In the genomic region with DNA sequence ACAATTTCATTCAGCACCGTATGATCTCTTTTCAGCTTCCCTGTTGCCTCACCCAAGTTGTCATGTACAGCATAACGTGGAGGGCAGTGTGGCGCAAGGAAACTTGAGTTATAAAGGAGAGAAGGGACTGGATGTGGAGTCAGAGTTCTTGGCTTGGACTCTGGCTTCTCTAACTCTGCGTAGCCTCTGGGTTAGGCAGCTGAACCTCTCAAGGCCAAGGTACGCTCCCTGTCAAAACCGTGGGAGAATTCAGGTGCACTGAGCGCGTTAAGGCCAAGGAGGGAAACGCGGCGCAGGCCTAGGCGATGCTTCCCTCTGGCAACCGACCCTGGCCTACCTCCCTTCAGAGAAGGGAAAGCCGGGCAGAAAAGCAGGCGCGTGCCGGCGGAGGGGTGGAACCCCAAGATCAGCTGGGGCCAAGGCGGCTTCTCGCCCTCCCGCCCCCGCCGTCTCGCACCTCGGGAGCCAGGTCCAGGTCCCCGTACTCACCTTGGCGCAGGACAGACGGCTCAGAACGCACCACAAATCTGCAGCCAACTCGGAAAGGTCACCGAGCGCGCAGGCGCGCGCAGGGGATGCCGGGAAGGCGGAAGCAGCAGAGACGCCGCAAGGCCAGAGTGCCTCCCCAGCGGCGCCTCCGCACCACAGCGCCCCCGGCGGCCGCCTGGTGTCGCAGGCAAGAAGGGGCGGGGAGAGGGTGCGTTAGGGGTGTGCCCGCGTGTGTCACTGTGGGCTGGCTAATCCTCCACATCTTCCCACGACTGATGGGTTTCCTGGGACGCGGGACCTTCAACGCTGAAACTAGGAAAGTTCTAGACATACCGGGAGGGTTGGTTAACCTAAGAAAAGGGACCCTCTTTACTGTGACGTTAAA, we compare ENCODE assay signal across 8 cellular contexts. TPM values are rescaled to one million over a fixed set of nuclear protein-coding genes. Genes with fewer than 3 reads are reported as not detected.
A peak's percentile ranks its signal among the peaks of the same experiment; 100 is the strongest.
DNase-seq lines count a peak whose midpoint lies in the region; TF ChIP-seq lines count a peak whose summit lies in the region.

No MANE protein-coding gene starts in this region.

- H3K4me1 Mint-ChIP-seq in activated naive CD4-positive, alpha-beta T cell treated with anti-CD3 and anti-CD28 coated beads, Interleukin-2, amount 10 ng/mL, durations not matched to agents 7 days and 5 days = peaks cover 14% of the 10 kb centered on the region

- H3K36me3 Mint-ChIP-seq in activated naive CD4-positive, alpha-beta T cell treated with anti-CD3 and anti-CD28 coated beads, Interleukin-2, amount 10 ng/mL, durations not matched to agents 7 days and 5 days = peaks cover 2% of the 10 kb centered on the region

- TF ChIP-seq EP300 in suprapubic skin (IDR thresholded peaks at IDR 0.05) = no peak

- CTCF ChIA-PET in activated naive CD4-positive, alpha-beta T cell treated with anti-CD3 and anti-CD28 coated beads, Interleukin-2, amount 10 ng/mL, durations not matched to agents 7 days and 5 days (lab: Charles Lee) = interaction anchor here (0.6 to 2.3 kb wide), 9 partner anchors 10 to 113 kb away, joined by 3 to 10 read pairs (median 3); no protein-coding TSS in a partner anchor

- peaks cover 27% of the 10 kb centered on the region for H3K27me3 Mint-ChIP-seq in activated naive CD4-positive, alpha-beta T cell treated with anti-CD3 and anti-CD28 coated beads, Interleukin-2, amount 10 ng/mL, durations not matched to agents 7 days and 5 days

- H3K4me1 ChIP-seq in SJSA1 (replicated peaks) = peaks cover 15% of the 10 kb centered on the region
- H3K4me1 ChIP-seq in suprapubic skin = peaks cover 20% of the 10 kb centered on the region

- H3K36me3 ChIP-seq in SJSA1 = peaks cover 20% of the 10 kb centered on the region
- H3K36me3 ChIP-seq in suprapubic skin = peaks cover 11% of the 10 kb centered on the region

- peak overlapping the region; percentile 88 for H3K4me3 Mint-ChIP-seq in activated naive CD4-positive, alpha-beta T cell treated with anti-CD3 and anti-CD28 coated beads, Interleukin-2, amount 10 ng/mL, durations not matched to agents 7 days and 5 days

- DNase-seq in HFF-Myc (ENCODE audit: extremely low read depth, low read depth) (peak; percentile 59), MV-4-11 (lab: John Stamatoyannopoulos, UW) (peak; percentile 89), SJSA1 (ENCODE audit: low read depth in 1 of 2, low spot score in 2 of 2) (peak; percentile 89 to 92), germinal center (ENCODE audit: low spot score) (peak; percentile 93), nucleus accumbens (lab: John Stamatoyannopoulos, UW) (peak; percentile 46 to 95 (median 88)), suprapubic skin (ENCODE audit: low spot score in 2 of 2) (peak; percentile 92)
- peak; percentile 95 for DNase-seq in activated naive CD4-positive, alpha-beta T cell treated with anti-CD3 and anti-CD28 coated beads, Interleukin-2, amount 10 ng/mL, durations not matched to agents 7 days and 5 days

- WGBS in suprapubic skin = 0% methylated on average over 20 of the region's 58 CpGs

- H3K27ac Mint-ChIP-seq in activated naive CD4-positive, alpha-beta T cell treated with anti-CD3 and anti-CD28 coated beads, Interleukin-2, amount 10 ng/mL, durations not matched to agents 7 days and 5 days = peak overlapping the region; percentile 73

- peak in 1 of 2 donors; percentile 69 for TF ChIP-seq POLR2A in suprapubic skin (IDR thresholded peaks at IDR 0.05)

- H3K9me3 Mint-ChIP-seq in activated naive CD4-positive, alpha-beta T cell treated with anti-CD3 and anti-CD28 coated beads, Interleukin-2, amount 10 ng/mL, durations not matched to agents 7 days and 5 days = no peaks in the 10 kb centered on the region

- TF ChIP-seq CTCF in HFF-Myc (IDR thresholded peaks at IDR 0.05; ENCODE audit: low read depth, low read length, missing control alignments) (peak; percentile 98), suprapubic skin (IDR thresholded peaks at IDR 0.05) (peak; percentile 94 to 99)

- H3K27ac ChIP-seq in SJSA1 = peak overlapping the region; percentile 49
- H3K27ac ChIP-seq in suprapubic skin = peak overlapping the region; percentile 77

- H3K27me3 ChIP-seq in SJSA1 (replicated peaks) (no peaks in the 10 kb centered on the region), suprapubic skin (peaks cover 6% of the 10 kb centered on the region)

- H3K9me3 ChIP-seq in SJSA1 (replicated peaks) (no peaks in the 10 kb centered on the region), suprapubic skin (no peaks in the 10 kb centered on the region)

- H3K4me3 ChIP-seq in GM08714 (ENCODE audit: low read length) (peak overlapping the region; percentile 88), HFF-Myc (replicated peaks; ENCODE audit: low read depth, low read length) (peak overlapping the region; percentile 99), SJSA1 (peak overlapping the region; percentile 86), suprapubic skin (peak overlapping the region; percentile 70)

RNA-seq across cellular contexts. Expression of a gene that starts 7.0 kb away (rescaled TPM):
- 2.2 and 4.1 TPM in 2 replicates for total RNA-seq in SJSA1 (2014; rRNA removed; shearing (Covaris generic))
- 1 to 10 TPM in 2 of 4 donors, not detected in 2; 1.0 to 1.7 TPM for total RNA-seq in suprapubic skin

RNA-seq across cellular contexts. Expression of a gene that starts 21.1 kb away (rescaled TPM):
- not detected in 2 replicates for total RNA-seq in SJSA1 (2014; rRNA removed; shearing (Covaris generic))
- not detected for total RNA-seq in suprapubic skin

Comparison
In these comparisons a context has a peak if more than half of its experiments do, and no peak if none do; other contexts are left out.
1. Peak in every context shown above with its lines: DNase-seq, H3K4me3 ChIP-seq and H3K27ac ChIP-seq.